Comparison of ENCODE assay signal across 15 cellular contexts in genomic region chr20:3915691-3916090, GRCh38. TPM values are rescaled to one million over a fixed set of nuclear protein-coding genes. Genes with fewer than 3 reads are reported as not detected.
DNase-seq lines count a peak whose midpoint lies in the region; ATAC-seq and TF ChIP-seq lines count a peak whose summit lies in the region.
"Had no signal": no experiment of that assay in that cellular context is flagged by ENCODE, and none has a peak within 500 bp of the region (broad histone marks: within the 10 kb centered on the region; RNA-seq: fewer than 3 reads in every experiment).

No MANE protein-coding gene starts in this region.

- DNase-seq in T-helper 1 cell: no peak
- no peak for DNase-seq in stimulated activated naive CD8-positive, alpha-beta T cell treated with anti-CD3 and anti-CD28 coated beads, Interleukin-15, amount 100 ng/mL, for 72 hours
- no peak for DNase-seq in glutamatergic neuron
- DNase-seq in HCEC 1CT: no peak
- DNase-seq in retina: no peak
- DNase-seq in HuH-7 (ENCODE audit: low spot score): no peak
- DNase-seq: Caco-2, IMR-90, NCI-H2029, NCI-H2171 treated with DMSO at 0.1 percent for 48 hours, NCI-H510A, NCI-H82 had no signal

- H3K4me1 Mint-ChIP-seq in T-helper 1 cell treated with Interleukin-12 subunit alpha and Interleukin-12 subunit beta and Interleukin-4 antibody, amounts not matched to agents 30 μg/mL and 1 μg/mL, for 36 hours (ENCODE audit: low read depth): peaks cover 29% of the 10 kb centered on the region
- peaks cover 40% of the 10 kb centered on the region for H3K4me1 Mint-ChIP-seq in stimulated activated naive CD8-positive, alpha-beta T cell treated with anti-CD3 and anti-CD28 coated beads, Interleukin-15, Interleukin-2, amounts not matched to agents 100 ng/mL and 50 ng/mL, for 24 hours (ENCODE audit: low read depth)
- H3K4me1 Mint-ChIP-seq in stimulated activated naive CD8-positive, alpha-beta T cell treated with anti-CD3 and anti-CD28 coated beads, Interleukin-15, amount 100 ng/mL, for 72 hours: peaks cover 34% of the 10 kb centered on the region
- peaks cover 21% of the 10 kb centered on the region for H3K4me1 Mint-ChIP-seq in glutamatergic neuron (ENCODE audit: low read depth, unreplicated experiment)

- no peak overlapping the region for H3K4me3 Mint-ChIP-seq in T-helper 1 cell treated with Interleukin-12 subunit alpha and Interleukin-12 subunit beta and Interleukin-4 antibody, amounts not matched to agents 30 μg/mL and 1 μg/mL, for 36 hours
- H3K4me3 Mint-ChIP-seq in stimulated activated naive CD8-positive, alpha-beta T cell treated with anti-CD3 and anti-CD28 coated beads, Interleukin-15, Interleukin-2, amounts not matched to agents 100 ng/mL and 50 ng/mL, for 24 hours: no peak overlapping the region
- H3K4me3 Mint-ChIP-seq in stimulated activated naive CD8-positive, alpha-beta T cell treated with anti-CD3 and anti-CD28 coated beads, Interleukin-15, amount 100 ng/mL, for 72 hours: peak overlapping the region in 1 of 2 donors; percentile 12
- H3K4me3 Mint-ChIP-seq in glutamatergic neuron (ENCODE audit: unreplicated experiment): no peak overlapping the region

- H3K27me3 Mint-ChIP-seq in T-helper 1 cell treated with Interleukin-12 subunit alpha and Interleukin-12 subunit beta and Interleukin-4 antibody, amounts not matched to agents 30 μg/mL and 1 μg/mL, for 36 hours (ENCODE audit: low read depth): no peaks in the 10 kb centered on the region
- H3K27me3 Mint-ChIP-seq in stimulated activated naive CD8-positive, alpha-beta T cell treated with anti-CD3 and anti-CD28 coated beads, Interleukin-15, Interleukin-2, amounts not matched to agents 100 ng/mL and 50 ng/mL, for 24 hours: no peaks in the 10 kb centered on the region
- no peaks in the 10 kb centered on the region for H3K27me3 Mint-ChIP-seq in stimulated activated naive CD8-positive, alpha-beta T cell treated with anti-CD3 and anti-CD28 coated beads, Interleukin-15, amount 100 ng/mL, for 72 hours
- H3K27me3 Mint-ChIP-seq in glutamatergic neuron (ENCODE audit: unreplicated experiment): peaks cover 8% of the 10 kb centered on the region

- ATAC-seq in stimulated activated naive CD8-positive, alpha-beta T cell treated with anti-CD3 and anti-CD28 coated beads, Interleukin-15, amount 100 ng/mL, for 72 hours: no peak
- ATAC-seq: HCT116 had no signal

- peaks cover 58% of the 10 kb centered on the region for H3K36me3 Mint-ChIP-seq in T-helper 1 cell treated with Interleukin-12 subunit alpha and Interleukin-12 subunit beta and Interleukin-4 antibody, amounts not matched to agents 30 μg/mL and 1 μg/mL, for 36 hours (ENCODE audit: low read depth)
- H3K36me3 Mint-ChIP-seq in stimulated activated naive CD8-positive, alpha-beta T cell treated with anti-CD3 and anti-CD28 coated beads, Interleukin-15, Interleukin-2, amounts not matched to agents 100 ng/mL and 50 ng/mL, for 24 hours (ENCODE audit: low read depth): peaks cover 84% of the 10 kb centered on the region
- H3K36me3 Mint-ChIP-seq in glutamatergic neuron (ENCODE audit: unreplicated experiment): peaks cover 9% of the 10 kb centered on the region

- TF ChIP-seq CTCF in glutamatergic neuron (IDR thresholded peaks at IDR 0.05; ENCODE audit: partially characterized antibody, unreplicated experiment): no peak

- no peaks in the 10 kb centered on the region for H3K9me3 Mint-ChIP-seq in T-helper 1 cell treated with Interleukin-12 subunit alpha and Interleukin-12 subunit beta and Interleukin-4 antibody, amounts not matched to agents 30 μg/mL and 1 μg/mL, for 36 hours
- H3K9me3 Mint-ChIP-seq in stimulated activated naive CD8-positive, alpha-beta T cell treated with anti-CD3 and anti-CD28 coated beads, Interleukin-15, Interleukin-2, amounts not matched to agents 100 ng/mL and 50 ng/mL, for 24 hours: no peaks in the 10 kb centered on the region
- H3K9me3 Mint-ChIP-seq in stimulated activated naive CD8-positive, alpha-beta T cell treated with anti-CD3 and anti-CD28 coated beads, Interleukin-15, amount 100 ng/mL, for 72 hours: no peaks in the 10 kb centered on the region
- H3K9me3 Mint-ChIP-seq in glutamatergic neuron (ENCODE audit: unreplicated experiment): peaks cover 3% of the 10 kb centered on the region

- peak overlapping the region; percentile 49 for H3K27ac Mint-ChIP-seq in T-helper 1 cell treated with Interleukin-12 subunit alpha and Interleukin-12 subunit beta and Interleukin-4 antibody, amounts not matched to agents 30 μg/mL and 1 μg/mL, for 36 hours
- peak overlapping the region; percentile 76 for H3K27ac Mint-ChIP-seq in stimulated activated naive CD8-positive, alpha-beta T cell treated with anti-CD3 and anti-CD28 coated beads, Interleukin-15, Interleukin-2, amounts not matched to agents 100 ng/mL and 50 ng/mL, for 24 hours
- H3K27ac Mint-ChIP-seq in stimulated activated naive CD8-positive, alpha-beta T cell treated with anti-CD3 and anti-CD28 coated beads, Interleukin-15, amount 100 ng/mL, for 72 hours: no peak overlapping the region
- H3K27ac Mint-ChIP-seq in glutamatergic neuron (ENCODE audit: unreplicated experiment): peak overlapping the region; percentile 8

RNA-seq across cellular contexts. Expression of gene PANK2, which starts 26.5 kb away (rescaled TPM):
- total RNA-seq in glutamatergic neuron (ENCODE audit: unreplicated experiment): 60.3 TPM

Comparison
In these comparisons a context has a peak if more than half of its experiments do, and no peak if none do; other contexts are left out.
1. H3K27ac Mint-ChIP-seq: peak in T-helper 1 cell treated with Interleukin-12 subunit alpha and Interleukin-12 subunit beta and Interleukin-4 antibody, amounts not matched to agents 30 μg/mL and 1 μg/mL, for 36 hours (single experiment), stimulated activated naive CD8-positive, alpha-beta T cell treated with anti-CD3 and anti-CD28 coated beads, Interleukin-15, Interleukin-2, amounts not matched to agents 100 ng/mL and 50 ng/mL, for 24 hours (single experiment) and glutamatergic neuron (single experiment); none in stimulated activated naive CD8-positive, alpha-beta T cell treated with anti-CD3 and anti-CD28 coated beads, Interleukin-15, amount 100 ng/mL, for 72 hours (0 of 2).